17 cellular contexts compared by ENCODE assay signal in the genomic region with DNA sequence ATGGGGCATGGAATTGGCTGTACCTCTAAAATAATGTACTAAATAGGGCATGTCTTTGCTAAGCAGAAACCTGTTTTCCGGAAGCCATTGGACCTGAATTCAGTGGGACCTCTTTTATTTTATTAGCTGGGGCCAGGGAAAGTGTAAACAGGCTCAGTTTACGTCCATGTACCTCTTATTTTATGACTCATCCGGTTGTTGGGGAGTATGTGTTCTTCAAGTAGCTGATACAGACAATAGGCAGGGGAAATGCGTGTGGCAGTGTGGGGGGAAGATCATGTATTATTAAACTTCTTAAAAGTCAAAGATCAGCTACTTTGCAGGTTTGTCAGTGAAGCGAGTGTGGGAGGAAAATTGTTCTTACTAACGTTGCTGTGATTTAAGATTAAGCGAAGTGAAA.
DNase-seq lines count a peak whose midpoint lies in the region; ATAC-seq and TF ChIP-seq lines count a peak whose summit lies in the region.
"Had no signal": no experiment of that assay in that cellular context is flagged by ENCODE, and none has a peak within 500 bp of the region (broad histone marks: within the 10 kb centered on the region; RNA-seq: fewer than 3 reads in every experiment).

No MANE protein-coding gene starts in this region.

- H3K4me3 ChIP-seq in fibroblast of pulmonary artery (replicated peaks; ENCODE audit: low read depth, low read length) (no peak overlapping the region), coronary artery (no peak overlapping the region)
- H3K4me3 ChIP-seq: K562 had no signal

- in situ Hi-C loops in GM13976 (cut with MboI; ENCODE audit: low sequenced_read_pairs, unreplicated experiment), result loop anchor here (10.0 kb wide), 1 partner anchor 354 kb away; no protein-coding TSS in a partner anchor

- TF ChIP-seq CTCF in fibroblast of pulmonary artery (IDR thresholded peaks at IDR 0.05; ENCODE audit: low read length, missing control alignments) (no peak), coronary artery (IDR thresholded peaks at IDR 0.05) (no peak), GM13976 (IDR thresholded peaks at IDR 0.05; ENCODE audit: borderline replicate concordance, control extremely low read depth, extremely low read depth, insufficient read depth, missing control alignments) (no peak)

- DNase-seq in DMS153 (lab: John Stamatoyannopoulos, UW) (peak; percentile 20), NCI-H226 (peak; percentile 32), fibroblast of pulmonary artery (ENCODE audit: low read depth) (peak; percentile 50), putamen (ENCODE audit: low spot score) (peak; percentile 61), coronary artery (ENCODE audit: low spot score) (no peak), GM13976 (ENCODE audit: low spot score) (no peak), OCI-M1 (lab: John Stamatoyannopoulos, UW) (no peak)
- DNase-seq: activated naive CD8-positive, alpha-beta T cell treated with anti-CD3 and anti-CD28 coated beads, Interleukin-2, amount 10 ng/mL, durations not matched to agents 7 days and 5 days; effector CD4-positive, alpha-beta T cell; kidney glomerular epithelial cell; NCI-H1105; stimulated activated CD4-positive, alpha-beta T cell treated with anti-CD3 and anti-CD28 coated beads, Interleukin-2, amount 100 ng/mL, for 24 hours; T-helper 1 cell had no signal

- no peak for ATAC-seq in HG02642 (IDR thresholded peaks at IDR 0.05; ENCODE audit: poor library complexity, unreplicated experiment)
- ATAC-seq: K562, sciatic nerve had no signal

- no peak overlapping the region for H3K27ac ChIP-seq in coronary artery
- H3K27ac ChIP-seq: cardiac muscle cell had no signal

Comparison
In these comparisons a context has a peak if more than half of its experiments do, and no peak if none do; other contexts are left out.
1. DNase-seq: peak in DMS153 (single experiment), NCI-H226 (single experiment), fibroblast of pulmonary artery (single experiment) and putamen (single experiment); none in coronary artery (single experiment), GM13976 (single experiment) and OCI-M1 (single experiment).